In genomic region chr12:81021131-81021530, GRCh38 we compare ENCODE assay signal across 34 cellular contexts. TPM values are rescaled to one million over a fixed set of nuclear protein-coding genes. Genes with fewer than 3 reads are reported as not detected.
"Had no signal": no experiment of that assay in that cellular context is flagged by ENCODE, and none has a peak within 500 bp of the region (broad histone marks: within the 10 kb centered on the region; RNA-seq: fewer than 3 reads in every experiment).

No MANE protein-coding gene starts in this region.

- H3K4me3 ChIP-seq: ascending aorta, cardiac muscle cell had no signal

- H3K9me3 ChIP-seq: ascending aorta had no signal

- ATAC-seq: activated CD8-positive, alpha-beta memory T cell treated with anti-CD3 and anti-CD28 coated beads, Interleukin-2, amount 10 ng/mL, durations not matched to agents 7 days and 5 days; activated CD8-positive, alpha-beta T cell treated with anti-CD3 and anti-CD28 coated beads, Interleukin-2, amount 10 ng/mL, durations not matched to agents 7 days and 5 days; activated naive CD8-positive, alpha-beta T cell treated with anti-CD3 and anti-CD28 coated beads, Interleukin-2, amount 50 U/mL, for 24 hours had no signal

- H3K27me3 Mint-ChIP-seq: activated B cell treated with CpG ODN at 0.5 μM for 24 hours; activated CD4-positive, alpha-beta memory T cell treated with anti-CD3 and anti-CD28 coated beads, Interleukin-2, amount 10 ng/mL, durations not matched to agents 7 days and 5 days; activated CD4-positive, alpha-beta T cell treated with anti-CD3 and anti-CD28 coated beads, Interleukin-2, amount 10 ng/mL, durations not matched to agents 24 days and 14 days; activated CD8-positive, alpha-beta memory T cell treated with anti-CD3 and anti-CD28 coated beads, Interleukin-2, amount 10 ng/mL, durations not matched to agents 7 days and 5 days; activated naive CD4-positive, alpha-beta T cell treated with anti-CD3 and anti-CD28 coated beads, Interleukin-2, amount 10 ng/mL, durations not matched to agents 7 days and 5 days; activated naive CD4-positive, alpha-beta T cell treated with anti-CD3 and anti-CD28 coated beads, Interleukin-2, amount 50 U/mL, for 24 hours; activated naive CD8-positive, alpha-beta T cell; activated naive CD8-positive, alpha-beta T cell treated with anti-CD3 and anti-CD28 coated beads, Interleukin-2, amount 10 ng/mL, durations not matched to agents 7 days and 5 days; activated naive CD8-positive, alpha-beta T cell treated with anti-CD3 and anti-CD28 coated beads, Interleukin-2, amount 50 U/mL, for 24 hours; activated T-cell treated with anti-CD3 and anti-CD28 coated beads, Interleukin-2, amount 50 U/mL, for 24 hours; brain had no signal

- H3K4me1 Mint-ChIP-seq: activated B cell treated with CpG ODN at 0.5 μM for 24 hours; activated CD4-positive, alpha-beta memory T cell treated with anti-CD3 and anti-CD28 coated beads, Interleukin-2, amount 10 ng/mL, durations not matched to agents 7 days and 5 days; activated CD4-positive, alpha-beta T cell treated with anti-CD3 and anti-CD28 coated beads, Interleukin-2, amount 10 ng/mL, durations not matched to agents 24 days and 14 days; activated CD8-positive, alpha-beta memory T cell treated with anti-CD3 and anti-CD28 coated beads, Interleukin-2, amount 10 ng/mL, durations not matched to agents 7 days and 5 days; activated naive CD4-positive, alpha-beta T cell treated with anti-CD3 and anti-CD28 coated beads, Interleukin-2, amount 10 ng/mL, durations not matched to agents 7 days and 5 days; activated naive CD4-positive, alpha-beta T cell treated with anti-CD3 and anti-CD28 coated beads, Interleukin-2, amount 50 U/mL, for 24 hours; activated naive CD8-positive, alpha-beta T cell treated with anti-CD3 and anti-CD28 coated beads, Interleukin-2, amount 10 ng/mL, durations not matched to agents 7 days and 5 days; activated naive CD8-positive, alpha-beta T cell treated with anti-CD3 and anti-CD28 coated beads, Interleukin-2, amount 50 U/mL, for 24 hours had no signal

- H3K27me3 ChIP-seq: ascending aorta, cardiac muscle cell had no signal

- DNase-seq: activated B cell treated with CpG ODN at 0.5 μM for 24 hours; activated CD4-positive, alpha-beta memory T cell treated with anti-CD3 and anti-CD28 coated beads, Interleukin-2, amount 10 ng/mL, durations not matched to agents 7 days and 5 days; activated CD4-positive, alpha-beta T cell treated with anti-CD3 and anti-CD28 coated beads for 4 hours; activated CD4-positive, alpha-beta T cell treated with anti-CD3 and anti-CD28 coated beads, Interleukin-2, amount 10 ng/mL, durations not matched to agents 24 days and 14 days; activated CD4-positive, alpha-beta T cell treated with anti-CD3 and anti-CD28 coated beads, Interleukin-2, amount 50 U/mL, for 1 hour; activated CD4-positive, alpha-beta T cell treated with anti-CD3 and anti-CD28 coated beads, Interleukin-2, amount 50 U/mL, for 4 hours; activated CD4-positive, CD25-positive, alpha-beta regulatory T cell treated with anti-CD3 and anti-CD28 coated beads, Interleukin-2, amount 50 U/mL, for 72 hours; activated CD8-positive, alpha-beta memory T cell treated with anti-CD3 and anti-CD28 coated beads for 24 hours; activated CD8-positive, alpha-beta memory T cell treated with anti-CD3 and anti-CD28 coated beads, Interleukin-2, amount 10 ng/mL, durations not matched to agents 7 days and 5 days; activated CD8-positive, alpha-beta memory T cell treated with anti-CD3 and anti-CD28 coated beads, Interleukin-2, amount 50 U/mL, for 48 hours; activated CD8-positive, alpha-beta T cell treated with anti-CD3 and anti-CD28 coated beads, Interleukin-2, amount 10 ng/mL, durations not matched to agents 7 days and 5 days; activated effector memory CD4-positive, alpha-beta T cell treated with Interleukin-2 at 50 U/mL for 16 hours; activated gamma-delta T cell; activated naive CD4-positive, alpha-beta T cell treated with anti-CD3 and anti-CD28 coated beads, Interleukin-2, amount 10 ng/mL, durations not matched to agents 7 days and 5 days; activated naive CD4-positive, alpha-beta T cell treated with Interleukin-2 at 50 U/mL for 16 hours; activated naive CD8-positive, alpha-beta T cell treated with anti-CD3 and anti-CD28 coated beads, Interleukin-2, amount 10 ng/mL, durations not matched to agents 7 days and 5 days; activated naive CD8-positive, alpha-beta T cell treated with anti-CD3 and anti-CD28 coated beads, Interleukin-2, amount 50 U/mL, for 24 hours; activated T-cell treated with anti-CD3 and anti-CD28 coated beads, Interleukin-2, amount 50 U/mL, for 24 hours; activated T-cell treated with anti-CD3 and anti-CD28 coated beads, Interleukin-2, amount 50 U/mL, for 48 hours; amygdala; anterior cingulate cortex; central memory CD4-positive, alpha-beta T cell; T-helper 1 cell; T-helper 2 cell; T-helper 9 cell had no signal

- H3K4me3 Mint-ChIP-seq: activated B cell treated with CpG ODN at 0.5 μM for 24 hours; activated CD4-positive, alpha-beta memory T cell treated with anti-CD3 and anti-CD28 coated beads, Interleukin-2, amount 10 ng/mL, durations not matched to agents 7 days and 5 days; activated CD4-positive, alpha-beta T cell treated with anti-CD3 and anti-CD28 coated beads, Interleukin-2, amount 10 ng/mL, durations not matched to agents 24 days and 14 days; activated CD8-positive, alpha-beta memory T cell treated with anti-CD3 and anti-CD28 coated beads, Interleukin-2, amount 10 ng/mL, durations not matched to agents 7 days and 5 days; activated CD8-positive, alpha-beta T cell treated with anti-CD3 and anti-CD28 coated beads, Interleukin-2, amount 10 ng/mL, durations not matched to agents 7 days and 5 days; activated naive CD4-positive, alpha-beta T cell treated with anti-CD3 and anti-CD28 coated beads, Interleukin-2, amount 10 ng/mL, durations not matched to agents 7 days and 5 days; activated naive CD4-positive, alpha-beta T cell treated with anti-CD3 and anti-CD28 coated beads, Interleukin-2, amount 50 U/mL, for 24 hours; activated naive CD8-positive, alpha-beta T cell; activated naive CD8-positive, alpha-beta T cell treated with anti-CD3 and anti-CD28 coated beads, Interleukin-2, amount 10 ng/mL, durations not matched to agents 7 days and 5 days; activated naive CD8-positive, alpha-beta T cell treated with anti-CD3 and anti-CD28 coated beads, Interleukin-2, amount 50 U/mL, for 24 hours; activated T-cell treated with anti-CD3 and anti-CD28 coated beads, Interleukin-2, amount 50 U/mL, for 24 hours; brain; T-helper 1 cell treated with Interleukin-12 subunit alpha and Interleukin-12 subunit beta and Interleukin-4 antibody, amounts not matched to agents 30 μg/mL and 1 μg/mL, for 36 hours; T-helper 2 cell treated with Interferon-gamma antibody and Interleukin-4, amounts not matched to agents 5 μg/mL and 100 μg/mL, for 36 hours had no signal

- H3K36me3 Mint-ChIP-seq: activated CD8-positive, alpha-beta memory T cell treated with anti-CD3 and anti-CD28 coated beads, Interleukin-2, amount 10 ng/mL, durations not matched to agents 7 days and 5 days; activated naive CD4-positive, alpha-beta T cell treated with anti-CD3 and anti-CD28 coated beads, Interleukin-2, amount 10 ng/mL, durations not matched to agents 7 days and 5 days; activated naive CD4-positive, alpha-beta T cell treated with anti-CD3 and anti-CD28 coated beads, Interleukin-2, amount 50 U/mL, for 24 hours; activated naive CD8-positive, alpha-beta T cell; activated naive CD8-positive, alpha-beta T cell treated with anti-CD3 and anti-CD28 coated beads, Interleukin-2, amount 10 ng/mL, durations not matched to agents 7 days and 5 days; brain had no signal

- H3K27ac Mint-ChIP-seq: activated B cell treated with CpG ODN at 0.5 μM for 24 hours; activated CD4-positive, alpha-beta memory T cell treated with anti-CD3 and anti-CD28 coated beads, Interleukin-2, amount 10 ng/mL, durations not matched to agents 7 days and 5 days; activated CD4-positive, alpha-beta T cell treated with anti-CD3 and anti-CD28 coated beads, Interleukin-2, amount 10 ng/mL, durations not matched to agents 24 days and 14 days; activated CD8-positive, alpha-beta memory T cell treated with anti-CD3 and anti-CD28 coated beads, Interleukin-2, amount 10 ng/mL, durations not matched to agents 7 days and 5 days; activated CD8-positive, alpha-beta T cell treated with anti-CD3 and anti-CD28 coated beads, Interleukin-2, amount 10 ng/mL, durations not matched to agents 7 days and 5 days; activated naive CD4-positive, alpha-beta T cell treated with anti-CD3 and anti-CD28 coated beads, Interleukin-2, amount 10 ng/mL, durations not matched to agents 7 days and 5 days; activated naive CD4-positive, alpha-beta T cell treated with anti-CD3 and anti-CD28 coated beads, Interleukin-2, amount 50 U/mL, for 24 hours; activated naive CD8-positive, alpha-beta T cell; activated naive CD8-positive, alpha-beta T cell treated with anti-CD3 and anti-CD28 coated beads, Interleukin-2, amount 10 ng/mL, durations not matched to agents 7 days and 5 days; activated naive CD8-positive, alpha-beta T cell treated with anti-CD3 and anti-CD28 coated beads, Interleukin-2, amount 50 U/mL, for 24 hours; activated T-cell treated with anti-CD3 and anti-CD28 coated beads, Interleukin-2, amount 50 U/mL, for 24 hours; activated T-helper 2 cell treated with anti-CD3 and anti-CD28 coated beads, Interferon-gamma antibody, Interleukin-2, Interleukin-4, amounts not matched to agents 10 μg/mL and 5 μg/mL and 100 μg/mL, durations not matched to agents 14 hours and 24 hours and 36 hours; brain; T-helper 1 cell treated with Interleukin-12 subunit alpha and Interleukin-12 subunit beta and Interleukin-4 antibody, amounts not matched to agents 30 μg/mL and 1 μg/mL, for 36 hours; T-helper 2 cell treated with Interferon-gamma antibody and Interleukin-4, amounts not matched to agents 5 μg/mL and 100 μg/mL, for 36 hours had no signal

- H3K27ac ChIP-seq: ascending aorta, cardiac muscle cell, VCaP had no signal

- H3K9me3 Mint-ChIP-seq: activated B cell treated with CpG ODN at 0.5 μM for 24 hours; activated CD4-positive, alpha-beta T cell treated with anti-CD3 and anti-CD28 coated beads, Interleukin-2, amount 10 ng/mL, durations not matched to agents 24 days and 14 days; activated naive CD8-positive, alpha-beta T cell treated with anti-CD3 and anti-CD28 coated beads, Interleukin-2, amount 10 ng/mL, durations not matched to agents 7 days and 5 days; activated T-cell treated with anti-CD3 and anti-CD28 coated beads, Interleukin-2, amount 50 U/mL, for 24 hours; activated T-helper 2 cell treated with anti-CD3 and anti-CD28 coated beads, Interferon-gamma antibody, Interleukin-2, Interleukin-4, amounts not matched to agents 10 μg/mL and 5 μg/mL and 100 μg/mL, durations not matched to agents 14 hours and 24 hours and 36 hours; brain; T-helper 1 cell treated with Interleukin-12 subunit alpha and Interleukin-12 subunit beta and Interleukin-4 antibody, amounts not matched to agents 30 μg/mL and 1 μg/mL, for 36 hours; T-helper 2 cell treated with Interferon-gamma antibody and Interleukin-4, amounts not matched to agents 5 μg/mL and 100 μg/mL, for 36 hours had no signal

- H3K36me3 ChIP-seq: ascending aorta, cardiac muscle cell had no signal

- H3K4me1 ChIP-seq: ascending aorta had no signal

RNA-seq across cellular contexts. Expression of gene ACSS3, which starts 56.7 kb away (rescaled TPM):
- total RNA-seq: activated B cell treated with CpG ODN at 0.5 μM for 24 hours; activated CD4-positive, alpha-beta memory T cell treated with anti-CD3 and anti-CD28 coated beads, Interleukin-2, amount 10 ng/mL, durations not matched to agents 7 days and 5 days; activated CD4-positive, alpha-beta T cell treated with anti-CD3 and anti-CD28 coated beads, Interleukin-2, amount 10 ng/mL, durations not matched to agents 24 days and 14 days; activated CD8-positive, alpha-beta memory T cell treated with anti-CD3 and anti-CD28 coated beads, Interleukin-2, amount 10 ng/mL, durations not matched to agents 7 days and 5 days; activated CD8-positive, alpha-beta T cell treated with anti-CD3 and anti-CD28 coated beads, Interleukin-2, amount 10 ng/mL, durations not matched to agents 7 days and 5 days; activated naive CD8-positive, alpha-beta T cell treated with anti-CD3 and anti-CD28 coated beads, Interleukin-2, amount 10 ng/mL, durations not matched to agents 7 days and 5 days; activated T-helper 2 cell treated with anti-CD3 and anti-CD28 coated beads, Interferon-gamma antibody, Interleukin-2, Interleukin-4, amounts not matched to agents 10 μg/mL and 5 μg/mL and 100 μg/mL, durations not matched to agents 14 hours and 24 hours and 36 hours had no signal
